21 cellular contexts compared by ENCODE assay signal in genomic region chr17:42051645-42052044, GRCh38. TPM values are rescaled to one million over a fixed set of nuclear protein-coding genes. Genes with fewer than 3 reads are reported as not detected.
A peak's percentile ranks its signal among the peaks of the same experiment; 100 is the strongest.
DNase-seq lines count a peak whose midpoint lies in the region; ATAC-seq lines count a peak whose summit lies in the region.
"Had no signal": no experiment of that assay in that cellular context is flagged by ENCODE, and none has a peak within 500 bp of the region (broad histone marks: within the 10 kb centered on the region; RNA-seq: fewer than 3 reads in every experiment).

No MANE protein-coding gene starts in this region.

- no peak overlapping the region for H3K27ac Mint-ChIP-seq in activated naive CD4-positive, alpha-beta T cell treated with anti-CD3 and anti-CD28 coated beads, Interleukin-2, amount 50 U/mL, for 24 hours
- H3K27ac Mint-ChIP-seq in T-cell = no peak overlapping the region
- H3K27ac Mint-ChIP-seq in stimulated activated naive B cell treated with anti-CD40 and anti-IgM and Interleukin-4, amounts not matched to agents 10 μg/mL and 1 μg/mL and 100 μg/mL, for 72 hours = no peak overlapping the region
- H3K27ac Mint-ChIP-seq: activated CD4-positive, alpha-beta T cell treated with anti-CD3 and anti-CD28 coated beads for 36 hours; activated naive CD8-positive, alpha-beta T cell treated with anti-CD3 and anti-CD28 coated beads, Interleukin-2, amount 10 ng/mL, durations not matched to agents 7 days and 5 days had no signal

- CTCF ChIA-PET in T-cell (lab: Charles Lee) = no interaction called here

- H3K27me3 Mint-ChIP-seq in activated naive CD4-positive, alpha-beta T cell treated with anti-CD3 and anti-CD28 coated beads, Interleukin-2, amount 50 U/mL, for 24 hours = peaks cover 10% of the 10 kb centered on the region
- H3K27me3 Mint-ChIP-seq in T-cell = peaks cover 23 to 50% of the 10 kb centered on the region in 2 donors
- peaks cover 42 to 64% of the 10 kb centered on the region in 2 donors for H3K27me3 Mint-ChIP-seq in stimulated activated naive B cell treated with anti-CD40 and anti-IgM and Interleukin-4, amounts not matched to agents 10 μg/mL and 1 μg/mL and 100 μg/mL, for 72 hours

- H3K27me3 ChIP-seq in iPS-20b (ENCODE audit: insufficient read depth, low read length) = peaks cover 43% of the 10 kb centered on the region; the same call in 1 of the 2 replicates

- peak overlapping the region; percentile 31 for H3K4me3 Mint-ChIP-seq in activated naive CD4-positive, alpha-beta T cell treated with anti-CD3 and anti-CD28 coated beads, Interleukin-2, amount 50 U/mL, for 24 hours
- peak overlapping the region; percentile 25 to 71 (median 51) for H3K4me3 Mint-ChIP-seq in T-cell
- peak overlapping the region; percentile 50 to 85 for H3K4me3 Mint-ChIP-seq in stimulated activated naive B cell treated with anti-CD40 and anti-IgM and Interleukin-4, amounts not matched to agents 10 μg/mL and 1 μg/mL and 100 μg/mL, for 72 hours

- no peak for DNase-seq in activated naive CD4-positive, alpha-beta T cell treated with anti-CD3 and anti-CD28 coated beads, Interleukin-2, amount 50 U/mL, for 16 hours
- DNase-seq in T-cell (no peak), GDM1 (lab: John Stamatoyannopoulos, UW) (no peak)
- DNase-seq in stimulated activated naive B cell treated with anti-CD40 and anti-IgM and Interleukin-4, amounts not matched to agents 10 μg/mL and 1 μg/mL and 100 μg/mL, for 72 hours = no peak
- DNase-seq: ACHN; activated CD4-positive, alpha-beta T cell treated with anti-CD3 and anti-CD28 coated beads for 36 hours; activated naive CD8-positive, alpha-beta T cell treated with anti-CD3 and anti-CD28 coated beads, Interleukin-2, amount 10 ng/mL, durations not matched to agents 7 days and 5 days; DMS53; NCI-H1048; NCI-H2029; NK-92 treated with Interleukin-12 subunit alpha and Interleukin-12 subunit beta, amount 100 ng/mL, for 24 hours; stimulated activated CD4-positive, alpha-beta T cell treated with anti-CD3 and anti-CD28 coated beads, Interleukin-4, amount 100 ng/mL, for 4 hours; substantia nigra; T1000 had no signal

- H3K9me3 Mint-ChIP-seq in activated naive CD4-positive, alpha-beta T cell treated with anti-CD3 and anti-CD28 coated beads, Interleukin-2, amount 50 U/mL, for 24 hours = no peaks in the 10 kb centered on the region
- H3K9me3 Mint-ChIP-seq in T-cell = no peaks in the 10 kb centered on the region
- H3K9me3 Mint-ChIP-seq in stimulated activated naive B cell treated with anti-CD40 and anti-IgM and Interleukin-4, amounts not matched to agents 10 μg/mL and 1 μg/mL and 100 μg/mL, for 72 hours = no peaks in the 10 kb centered on the region
- H3K9me3 Mint-ChIP-seq: activated naive CD8-positive, alpha-beta T cell treated with anti-CD3 and anti-CD28 coated beads, Interleukin-2, amount 10 ng/mL, durations not matched to agents 7 days and 5 days; dendritic cell treated with granulocyte-macrophage colony-stimulating factor and Interleukin-4, amounts not matched to agents 40 ng/mL and 50 ng/mL, for 4 days had no signal

- H3K9ac ChIP-seq in iPS-20b (ENCODE audit: low read depth, low read length) = no peak overlapping the region

- H3K36me3 ChIP-seq in iPS-20b (ENCODE audit: insufficient read depth, low read depth, low read length) = no peaks in the 10 kb centered on the region

- ATAC-seq in T-cell (replicated peaks in 1 of 4) (no peak), GM21737 (IDR thresholded peaks at IDR 0.05; ENCODE audit: unreplicated experiment) (no peak), HG02610 (IDR thresholded peaks at IDR 0.05; ENCODE audit: unreplicated experiment) (no peak)
- ATAC-seq in stimulated activated naive B cell treated with anti-CD40 and anti-IgM and Interleukin-4, amounts not matched to agents 10 μg/mL and 1 μg/mL and 100 μg/mL, for 72 hours (replicated peaks) = no peak
- ATAC-seq: activated CD4-positive, alpha-beta T cell treated with anti-CD3 and anti-CD28 coated beads for 36 hours had no signal

- peaks cover 6% of the 10 kb centered on the region for H3K4me1 Mint-ChIP-seq in activated naive CD4-positive, alpha-beta T cell treated with anti-CD3 and anti-CD28 coated beads, Interleukin-2, amount 50 U/mL, for 24 hours
- H3K4me1 Mint-ChIP-seq in T-cell = peaks cover 6 to 15% (median 9%) of the 10 kb centered on the region in 3 donors
- peaks cover 7% of the 10 kb centered on the region in 2 donors for H3K4me1 Mint-ChIP-seq in stimulated activated naive B cell treated with anti-CD40 and anti-IgM and Interleukin-4, amounts not matched to agents 10 μg/mL and 1 μg/mL and 100 μg/mL, for 72 hours

- H3K4me1 ChIP-seq in iPS-20b (ENCODE audit: insufficient read depth, low read length) = peaks cover 18% of the 10 kb centered on the region

- no peaks in the 10 kb centered on the region for H3K9me3 ChIP-seq in iPS-20b (ENCODE audit: insufficient read depth, low read depth, low read length)

- peak overlapping the region; percentile 77; the same call in 1 of the 2 replicates for H3K4me3 ChIP-seq in iPS-20b (ENCODE audit: low read length)

- no peak overlapping the region for H3K27ac ChIP-seq in iPS-20b (ENCODE audit: low read length)

- H3K36me3 Mint-ChIP-seq in activated naive CD4-positive, alpha-beta T cell treated with anti-CD3 and anti-CD28 coated beads, Interleukin-2, amount 50 U/mL, for 24 hours = no peaks in the 10 kb centered on the region
- H3K36me3 Mint-ChIP-seq in T-cell = no peaks in the 10 kb centered on the region
- peaks cover 0 to 4% of the 10 kb centered on the region in 2 donors for H3K36me3 Mint-ChIP-seq in stimulated activated naive B cell treated with anti-CD40 and anti-IgM and Interleukin-4, amounts not matched to agents 10 μg/mL and 1 μg/mL and 100 μg/mL, for 72 hours
- H3K36me3 Mint-ChIP-seq: activated naive CD8-positive, alpha-beta T cell treated with anti-CD3 and anti-CD28 coated beads, Interleukin-2, amount 10 ng/mL, durations not matched to agents 7 days and 5 days had no signal

- POLR2A ChIA-PET in T-cell (lab: Charles Lee) = interaction anchor here in 1 of 2 donors (0.6 kb wide), 1 partner anchor 31 kb away, joined by 3 read pairs; the partner anchor contains the start of gene NKIRAS2

RNA-seq across cellular contexts. Expression of gene C17orf113, which starts 1.2 kb away (rescaled TPM):
- 1 to 10 TPM in 1 of 5 donors, under 1 TPM in 4; 0.35 to 1.1 (median 0.89) TPM for total RNA-seq in T-cell

RNA-seq across cellular contexts. Expression of gene NKIRAS2, which starts 31.8 kb away (rescaled TPM):
- 10 to 100 TPM; 11.0 to 19.6 (median 18.4) TPM for total RNA-seq in T-cell

RNA-seq across cellular contexts. Expression of gene DNAJC7, which starts 34.4 kb away (rescaled TPM):
- total RNA-seq in T-cell = 100 to 1,000 TPM; 107 to 129 (median 112) TPM

RNA-seq across cellular contexts. Expression of gene ZNF385C, which starts 46.6 kb away (rescaled TPM):
- total RNA-seq in T-cell = 1 to 10 TPM in 1 of 5 donors, under 1 TPM in 4; 0.16 to 1.0 (median 0.46) TPM
- total RNA-seq: fibroblast of villous mesenchyme, lung microvascular endothelial cell had no signal
